In the genomic region with DNA sequence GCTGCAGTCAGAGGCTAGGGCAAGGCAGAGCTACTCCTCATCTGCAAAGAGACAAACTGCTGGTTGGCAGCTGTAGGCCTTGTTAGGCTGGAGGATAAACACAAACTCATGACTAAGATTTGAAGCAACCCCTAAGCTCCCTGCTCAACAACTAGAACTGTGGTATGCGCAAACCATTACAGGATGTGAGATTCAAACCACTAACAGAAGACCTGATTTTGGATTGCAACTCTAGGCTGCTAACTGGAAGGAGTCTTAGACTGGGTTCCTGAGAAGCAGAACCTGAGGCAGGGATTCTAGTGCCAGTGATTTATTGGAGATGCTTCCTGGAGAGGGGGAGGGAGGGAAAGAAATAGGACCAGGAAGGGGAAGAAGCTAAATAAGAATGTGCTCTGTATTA, we compare ENCODE assay signal across 10 cellular contexts.
DNase-seq lines count a peak whose midpoint lies in the region; ATAC-seq and TF ChIP-seq lines count a peak whose summit lies in the region.
"Had no signal": no experiment of that assay in that cellular context is flagged by ENCODE, and none has a peak within 500 bp of the region (broad histone marks: within the 10 kb centered on the region; RNA-seq: fewer than 3 reads in every experiment).

No MANE protein-coding gene starts in this region.

- in situ Hi-C loops in brain microvascular endothelial cell (cut with HindIII; ENCODE audit: low pct_ligation_motif_present, low sequenced_read_pairs) (no loop called here), ACHN (cut with HindIII; ENCODE audit: low pct_ligation_motif_present, low pct_unique_long_range_greater_than_20kb, low sequenced_read_pairs) (no loop called here)

- no peak overlapping the region for H3K4me3 ChIP-seq in brain microvascular endothelial cell (ENCODE audit: low read depth, low read length)

- no peak for TF ChIP-seq CTCF in brain microvascular endothelial cell (IDR thresholded peaks at IDR 0.05; ENCODE audit: low read depth, low read length, missing control alignments)

- peak; percentile 27 for DNase-seq in EH (ENCODE audit: low read depth)
- DNase-seq in brain microvascular endothelial cell, result peak; percentile 3
- DNase-seq in ACHN, result no peak
- DNase-seq in NCI-H2196 treated with DMSO at 0.1 percent for 48 hours (lab: John Stamatoyannopoulos, UW; ENCODE audit: unreplicated experiment), result no peak
- DNase-seq in RKO (ENCODE audit: low spot score), result no peak
- DNase-seq in UCSD-AML1 (lab: John Stamatoyannopoulos, UW; ENCODE audit: unreplicated experiment), result no peak
- DNase-seq: GDM1, SK-N-SH had no signal

- H3K36me3 ChIP-seq in brain microvascular endothelial cell (replicated peaks), result no peaks in the 10 kb centered on the region

- no peak overlapping the region for H3K27ac ChIP-seq in brain microvascular endothelial cell

- no peaks in the 10 kb centered on the region for H3K27me3 ChIP-seq in brain microvascular endothelial cell (replicated peaks)

- ATAC-seq in GM19452 (IDR thresholded peaks at IDR 0.05; ENCODE audit: unreplicated experiment) (peak; percentile 90), HG03196 (IDR thresholded peaks at IDR 0.05; ENCODE audit: unreplicated experiment) (peak; percentile 55)

Comparison
In these comparisons a context has a peak if more than half of its experiments do, and no peak if none do; other contexts are left out.
1. DNase-seq: peak in EH (single experiment) and brain microvascular endothelial cell (single experiment); none in ACHN (single experiment), NCI-H2196 treated with DMSO at 0.1 percent for 48 hours (single experiment), RKO (single experiment) and UCSD-AML1 (single experiment).